In the genomic region with DNA sequence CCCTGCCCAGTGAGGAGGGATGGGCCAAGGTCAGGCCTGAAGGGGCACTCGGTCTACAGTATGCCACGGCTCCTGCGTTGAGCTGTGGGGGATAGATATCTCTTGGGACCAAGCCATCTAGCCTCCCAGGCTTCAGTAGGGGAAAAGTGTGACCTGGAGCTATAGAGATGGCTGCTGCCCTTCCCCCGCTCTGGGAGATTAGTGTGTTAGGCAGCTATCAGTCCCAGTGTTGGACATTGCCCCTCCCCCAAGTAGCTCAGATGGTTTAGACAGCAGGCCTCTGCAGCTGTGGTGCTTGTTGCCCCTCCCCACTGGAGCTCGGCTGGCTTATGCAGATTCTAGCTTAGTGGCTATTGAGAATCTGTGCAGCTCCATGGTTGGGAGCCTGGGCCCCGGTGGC, we compare ENCODE assay signal across 40 cellular contexts. TPM values are rescaled to one million over a fixed set of nuclear protein-coding genes. Genes with fewer than 3 reads are reported as not detected.
"Had no signal": no experiment of that assay in that cellular context is flagged by ENCODE, and none has a peak within 500 bp of the region (broad histone marks: within the 10 kb centered on the region; RNA-seq: fewer than 3 reads in every experiment).

No MANE protein-coding gene starts in this region.

- H3K27ac ChIP-seq: KMS-11, Peyer's patch, RWPE1, VCaP had no signal

- H3K4me2 ChIP-seq: KMS-11 had no signal

- H3K36me3 Mint-ChIP-seq: activated CD8-positive, alpha-beta memory T cell treated with anti-CD3 and anti-CD28 coated beads, Interleukin-2, amount 10 ng/mL, durations not matched to agents 7 days and 5 days; activated naive CD4-positive, alpha-beta T cell treated with anti-CD3 and anti-CD28 coated beads, Interleukin-2, amount 10 ng/mL, durations not matched to agents 7 days and 5 days; activated naive CD8-positive, alpha-beta T cell had no signal

- DNase-seq: activated CD4-positive, alpha-beta memory T cell treated with anti-CD3 and anti-CD28 coated beads, Interleukin-2, amount 10 ng/mL, durations not matched to agents 7 days and 5 days; activated CD4-positive, alpha-beta T cell treated with anti-CD3 and anti-CD28 coated beads for 1 hour; activated CD4-positive, alpha-beta T cell treated with anti-CD3 and anti-CD28 coated beads for 48 hours; activated CD4-positive, CD25-positive, alpha-beta regulatory T cell; activated CD8-positive, alpha-beta memory T cell treated with anti-CD3 and anti-CD28 coated beads for 24 hours; activated CD8-positive, alpha-beta memory T cell treated with anti-CD3 and anti-CD28 coated beads, Interleukin-2, amount 10 ng/mL, durations not matched to agents 7 days and 5 days; activated CD8-positive, alpha-beta memory T cell treated with anti-CD3 and anti-CD28 coated beads, Interleukin-2, amount 50 U/mL, for 48 hours; activated effector memory CD4-positive, alpha-beta T cell treated with Interleukin-2 at 50 U/mL for 16 hours; activated naive CD4-positive, alpha-beta T cell treated with anti-CD3 and anti-CD28 coated beads, Interleukin-2, amount 10 ng/mL, durations not matched to agents 7 days and 5 days; activated naive CD8-positive, alpha-beta T cell treated with anti-CD3 and anti-CD28 coated beads, Interleukin-2, amount 50 U/mL, for 24 hours; activated T-cell treated with anti-CD3 and anti-CD28 coated beads, Interleukin-2, amount 50 U/mL, for 48 hours; anterior cingulate cortex; central memory CD4-positive, alpha-beta T cell; MM.1S; NCI-H1092 treated with DMSO at 0.1 percent for 48 hours; NCI-H1417; NCI-H146; NCI-H187; NCI-H2029 treated with DMSO at 0.1 percent for 48 hours; NCI-H2171 treated with DMSO at 0.1 percent for 48 hours; NCI-H2227 treated with DMSO at 0.1 percent for 48 hours; NCI-H446; NCI-H510A treated with DMSO at 0.1 percent for 48 hours; NCI-H526 treated with DMSO at 0.1 percent for 48 hours; NCI-H774; PC-3; Peyer's patch; SIG-M5; SW 1271; T-helper 1 cell; T-helper 2 cell; T-helper 9 cell had no signal

- H3K4me3 Mint-ChIP-seq: activated CD4-positive, alpha-beta memory T cell treated with anti-CD3 and anti-CD28 coated beads, Interleukin-2, amount 10 ng/mL, durations not matched to agents 7 days and 5 days; activated CD8-positive, alpha-beta memory T cell treated with anti-CD3 and anti-CD28 coated beads, Interleukin-2, amount 10 ng/mL, durations not matched to agents 7 days and 5 days; activated naive CD4-positive, alpha-beta T cell treated with anti-CD3 and anti-CD28 coated beads, Interleukin-2, amount 10 ng/mL, durations not matched to agents 7 days and 5 days; activated naive CD8-positive, alpha-beta T cell; activated naive CD8-positive, alpha-beta T cell treated with anti-CD3 and anti-CD28 coated beads, Interleukin-2, amount 50 U/mL, for 24 hours; brain had no signal

- H3K36me3 ChIP-seq: Peyer's patch had no signal

- H3K4me3 ChIP-seq: Peyer's patch had no signal

- H3K27me3 ChIP-seq: Peyer's patch had no signal

- H3K27ac Mint-ChIP-seq: activated CD4-positive, alpha-beta memory T cell treated with anti-CD3 and anti-CD28 coated beads, Interleukin-2, amount 10 ng/mL, durations not matched to agents 7 days and 5 days; activated CD8-positive, alpha-beta memory T cell treated with anti-CD3 and anti-CD28 coated beads, Interleukin-2, amount 10 ng/mL, durations not matched to agents 7 days and 5 days; activated naive CD4-positive, alpha-beta T cell treated with anti-CD3 and anti-CD28 coated beads, Interleukin-2, amount 10 ng/mL, durations not matched to agents 7 days and 5 days; activated naive CD8-positive, alpha-beta T cell; activated naive CD8-positive, alpha-beta T cell treated with anti-CD3 and anti-CD28 coated beads, Interleukin-2, amount 50 U/mL, for 24 hours; brain had no signal

- H3K4me1 ChIP-seq: Peyer's patch had no signal

- H3K9ac ChIP-seq: KMS-11 had no signal

- H3K9me3 ChIP-seq: Peyer's patch had no signal

- H3K27me3 Mint-ChIP-seq: activated CD4-positive, alpha-beta memory T cell treated with anti-CD3 and anti-CD28 coated beads, Interleukin-2, amount 10 ng/mL, durations not matched to agents 7 days and 5 days; activated CD8-positive, alpha-beta memory T cell treated with anti-CD3 and anti-CD28 coated beads, Interleukin-2, amount 10 ng/mL, durations not matched to agents 7 days and 5 days; activated naive CD4-positive, alpha-beta T cell treated with anti-CD3 and anti-CD28 coated beads, Interleukin-2, amount 10 ng/mL, durations not matched to agents 7 days and 5 days; activated naive CD8-positive, alpha-beta T cell; activated naive CD8-positive, alpha-beta T cell treated with anti-CD3 and anti-CD28 coated beads, Interleukin-2, amount 50 U/mL, for 24 hours; brain had no signal

- H3K4me1 Mint-ChIP-seq: activated CD4-positive, alpha-beta memory T cell treated with anti-CD3 and anti-CD28 coated beads, Interleukin-2, amount 10 ng/mL, durations not matched to agents 7 days and 5 days; activated CD8-positive, alpha-beta memory T cell treated with anti-CD3 and anti-CD28 coated beads, Interleukin-2, amount 10 ng/mL, durations not matched to agents 7 days and 5 days; activated naive CD4-positive, alpha-beta T cell treated with anti-CD3 and anti-CD28 coated beads, Interleukin-2, amount 10 ng/mL, durations not matched to agents 7 days and 5 days; activated naive CD8-positive, alpha-beta T cell treated with anti-CD3 and anti-CD28 coated beads, Interleukin-2, amount 50 U/mL, for 24 hours; brain had no signal

- ATAC-seq: activated CD8-positive, alpha-beta memory T cell treated with anti-CD3 and anti-CD28 coated beads, Interleukin-2, amount 10 ng/mL, durations not matched to agents 7 days and 5 days; activated naive CD8-positive, alpha-beta T cell treated with anti-CD3 and anti-CD28 coated beads, Interleukin-2, amount 50 U/mL, for 24 hours; PC-3 had no signal

RNA-seq across cellular contexts. Expression of gene KHDRBS2, which starts 56.8 kb away (rescaled TPM):
- total RNA-seq: activated CD4-positive, alpha-beta memory T cell treated with anti-CD3 and anti-CD28 coated beads, Interleukin-2, amount 10 ng/mL, durations not matched to agents 7 days and 5 days; activated CD8-positive, alpha-beta memory T cell treated with anti-CD3 and anti-CD28 coated beads, Interleukin-2, amount 10 ng/mL, durations not matched to agents 7 days and 5 days; bronchial epithelial cell; LHCN-M2; PC-3; Right ventricle myocardium inferior had no signal
